In genomic region chr6:56291278-56291917, GRCh38 we compare ENCODE assay signal across 1 cellular context.
TF ChIP-seq lines count a peak whose summit lies in the region.

No MANE protein-coding gene starts in this region.

TF ChIP-seq in GM23338, 12 proteins besides CTCF, POLR2A, EP300 and RAD21 (continued from another document):
- TF ChIP-seq ETS1 (IDR thresholded peaks at IDR 0.05) (no peak), REST (IDR thresholded peaks at IDR 0.05; ENCODE audit: unreplicated experiment) (no peak)
